In genomic region chr7:69812756-69813155, GRCh38 we compare ENCODE assay signal across 26 cellular contexts.
"Had no signal": no experiment of that assay in that cellular context is flagged by ENCODE, and none has a peak within 500 bp of the region (broad histone marks: within the 10 kb centered on the region; RNA-seq: fewer than 3 reads in every experiment).

No MANE protein-coding gene starts in this region.

- H3K4me3 ChIP-seq: SJCRH30 had no signal

- H3K4me3 Mint-ChIP-seq: activated CD8-positive, alpha-beta T cell treated with anti-CD3 and anti-CD28 coated beads, Interleukin-2, amount 10 ng/mL, durations not matched to agents 7 days and 5 days; activated naive CD4-positive, alpha-beta T cell treated with anti-CD3 and anti-CD28 coated beads, Interleukin-2, amount 50 U/mL, for 24 hours; activated T-helper 1 cell treated with anti-CD3 and anti-CD28 coated beads, Interleukin-12 subunit alpha, Interleukin-12 subunit beta, Interleukin-2, Interleukin-4 antibody, amounts not matched to agents 30 ng/mL and 10 ng/mL and 1 ng/mL, durations not matched to agents 14 hours and 24 hours and 36 hours; central memory CD8-positive, alpha-beta T cell; T-helper 17 cell; WTC11 had no signal

- H3K27me3 Mint-ChIP-seq: activated naive CD4-positive, alpha-beta T cell treated with anti-CD3 and anti-CD28 coated beads, Interleukin-2, amount 50 U/mL, for 24 hours; central memory CD8-positive, alpha-beta T cell; T-helper 17 cell had no signal

- H3K4me2 ChIP-seq: KMS-11 had no signal

- DNase-seq: activated CD4-positive, alpha-beta T cell treated with anti-CD3 and anti-CD28 coated beads for 48 hours; activated CD4-positive, alpha-beta T cell treated with anti-CD3 and anti-CD28 coated beads, Interleukin-2, amount 50 U/mL, for 4 hours; activated CD4-positive, CD25-positive, alpha-beta regulatory T cell treated with anti-CD3 and anti-CD28 coated beads, Interleukin-2, amount 50 U/mL, for 72 hours; activated CD8-positive, alpha-beta memory T cell treated with anti-CD3 and anti-CD28 coated beads, Interleukin-2, amount 50 U/mL, for 48 hours; activated CD8-positive, alpha-beta T cell treated with anti-CD3 and anti-CD28 coated beads, Interleukin-2, amount 10 ng/mL, durations not matched to agents 7 days and 5 days; activated effector memory CD4-positive, alpha-beta T cell treated with Interleukin-2 at 50 U/mL for 16 hours; activated naive CD4-positive, alpha-beta T cell; activated T-cell treated with anti-CD3 and anti-CD28 coated beads, Interleukin-2, amount 50 U/mL, for 1 hour; aorta; NCI-H1092 treated with DMSO at 0.1 percent for 48 hours; NCI-H1417 treated with DMSO at 0.1 percent for 48 hours; NCI-H1694; NCI-H2029; NCI-H446; OCI-M1; RPMI8226; T-helper 17 cell; T-helper 9 cell had no signal

- H3K9me3 ChIP-seq: SJCRH30 had no signal

- H3K4me1 Mint-ChIP-seq: activated naive CD4-positive, alpha-beta T cell treated with anti-CD3 and anti-CD28 coated beads, Interleukin-2, amount 50 U/mL, for 24 hours; central memory CD8-positive, alpha-beta T cell; T-helper 17 cell had no signal

- H3K27me3 ChIP-seq: SJCRH30 had no signal

- H3K27ac ChIP-seq: KMS-11, SJCRH30 had no signal

- H3K9me3 Mint-ChIP-seq: activated naive CD4-positive, alpha-beta T cell treated with anti-CD3 and anti-CD28 coated beads, Interleukin-2, amount 50 U/mL, for 24 hours; activated T-helper 1 cell treated with anti-CD3 and anti-CD28 coated beads, Interleukin-12 subunit alpha, Interleukin-12 subunit beta, Interleukin-2, Interleukin-4 antibody, amounts not matched to agents 30 ng/mL and 10 ng/mL and 1 ng/mL, durations not matched to agents 14 hours and 24 hours and 36 hours; central memory CD8-positive, alpha-beta T cell; WTC11 had no signal

- ATAC-seq: activated CD8-positive, alpha-beta T cell treated with anti-CD3 and anti-CD28 coated beads, Interleukin-2, amount 10 ng/mL, durations not matched to agents 7 days and 5 days; Panc1; Right ventricle myocardium inferior; T-helper 17 cell; WTC11 had no signal

- H3K36me3 Mint-ChIP-seq: activated naive CD4-positive, alpha-beta T cell treated with anti-CD3 and anti-CD28 coated beads, Interleukin-2, amount 50 U/mL, for 24 hours; WTC11 had no signal

- H3K27ac Mint-ChIP-seq: activated CD8-positive, alpha-beta T cell treated with anti-CD3 and anti-CD28 coated beads, Interleukin-2, amount 10 ng/mL, durations not matched to agents 7 days and 5 days; activated naive CD4-positive, alpha-beta T cell treated with anti-CD3 and anti-CD28 coated beads, Interleukin-2, amount 50 U/mL, for 24 hours; activated T-helper 1 cell treated with anti-CD3 and anti-CD28 coated beads, Interleukin-12 subunit alpha, Interleukin-12 subunit beta, Interleukin-2, Interleukin-4 antibody, amounts not matched to agents 30 ng/mL and 10 ng/mL and 1 ng/mL, durations not matched to agents 14 hours and 24 hours and 36 hours; T-helper 17 cell; WTC11 had no signal

- H3K9ac ChIP-seq: KMS-11 had no signal

- H3K36me3 ChIP-seq: SJCRH30 had no signal
